Comparison of ENCODE assay signal across 18 cellular contexts in genomic region chr5:9344751-9345240, GRCh38.
A peak's percentile ranks its signal among the peaks of the same experiment; 100 is the strongest.
DNase-seq lines count a peak whose midpoint lies in the region; ATAC-seq and TF ChIP-seq lines count a peak whose summit lies in the region.
"Had no signal": no experiment of that assay in that cellular context is flagged by ENCODE, and none has a peak within 500 bp of the region (broad histone marks: within the 10 kb centered on the region; RNA-seq: fewer than 3 reads in every experiment).

No MANE protein-coding gene starts in this region.

- H2AK5ac ChIP-seq in mesenchymal stem cell (ENCODE audit: low read length, severe bottlenecking) (peak overlapping the region; percentile 24), H9 (ENCODE audit: insufficient read length, low read length) (no peak overlapping the region)

- H2BK5ac ChIP-seq in mesenchymal stem cell (ENCODE audit: low read depth, low read length, poor library complexity, severe bottlenecking) (no peak overlapping the region), H9 (ENCODE audit: insufficient read length, low read length) (no peak overlapping the region)

- no peak overlapping the region for H4K5ac ChIP-seq in H9 (ENCODE audit: insufficient read length, low read depth, low read length)

- H3K9me3 Mint-ChIP-seq in H9, result no peaks in the 10 kb centered on the region

- no peaks in the 10 kb centered on the region for H4K20me1 ChIP-seq in H9 (ENCODE audit: control insufficient read depth, insufficient read depth, insufficient read length)

- TF ChIP-seq CTCF in H9 (conservative IDR thresholded peaks at IDR 0.05), result no peak

- H2BK12ac ChIP-seq in mesenchymal stem cell (ENCODE audit: low read length in 2 of 2), result no peak overlapping the region
- H2BK12ac ChIP-seq in H9 (ENCODE audit: insufficient read length, low read depth, low read length), result no peak overlapping the region

- no peak overlapping the region for H3K27ac Mint-ChIP-seq in H9
- H3K27ac Mint-ChIP-seq: B cell had no signal

- H2BK15ac ChIP-seq in mesenchymal stem cell (ENCODE audit: low read depth, poor library complexity, severe bottlenecking), result no peak overlapping the region
- H2BK15ac ChIP-seq in H9 (ENCODE audit: low read depth, low read length), result no peak overlapping the region

- H3K79me2 ChIP-seq in H9 (ENCODE audit: insufficient read depth, low read length), result no peaks in the 10 kb centered on the region

- H3K79me1 ChIP-seq in mesenchymal stem cell (replicated peaks; ENCODE audit: low read length, poor library complexity, severe bottlenecking), result peaks cover 17% of the 10 kb centered on the region
- H3K79me1 ChIP-seq in H9 (ENCODE audit: insufficient read depth, low read depth, low read length, poor library complexity, severe bottlenecking), result no peaks in the 10 kb centered on the region

- no peak overlapping the region for H3K4me3 Mint-ChIP-seq in H9
- H3K4me3 Mint-ChIP-seq: B cell had no signal

- H3K36me3 Mint-ChIP-seq in H9 (ENCODE audit: insufficient read depth in 1 of 3, low read depth in 3 of 3), result no peaks in the 10 kb centered on the region; a peak in 1 of 7 replicates

- H4K91ac ChIP-seq in mesenchymal stem cell (ENCODE audit: low read length) (no peak overlapping the region), H9 (ENCODE audit: insufficient read length, low read depth, low read length) (no peak overlapping the region)

- H3K18ac ChIP-seq in mesenchymal stem cell (ENCODE audit: low read depth in 1 of 2, low read length in 2 of 2), result no peak overlapping the region
- no peak overlapping the region for H3K18ac ChIP-seq in H9 (ENCODE audit: insufficient read length, low read depth, low read length)

- H3K4me3 ChIP-seq in mesenchymal stem cell (ENCODE audit: insufficient read depth in 1 of 2, low read depth in 1 of 2, low read length in 2 of 2), result no peak overlapping the region

- no peaks in the 10 kb centered on the region for H3K27me3 ChIP-seq in mesenchymal stem cell (ENCODE audit: control insufficient read depth in 1 of 2, insufficient read depth in 1 of 2, low read length in 2 of 2)
- no peaks in the 10 kb centered on the region for H3K27me3 ChIP-seq in H9 (ENCODE audit: insufficient read depth, low read length)

- H3K4me2 ChIP-seq in mesenchymal stem cell (ENCODE audit: low read length, poor library complexity, severe bottlenecking) (no peak overlapping the region), H9 (ENCODE audit: insufficient read depth, insufficient read length, low read length) (no peak overlapping the region)

- no peaks in the 10 kb centered on the region; the same call in 1 of the 2 replicates for H3K27me3 Mint-ChIP-seq in H9 (ENCODE audit: low read depth)
- H3K27me3 Mint-ChIP-seq: B cell had no signal

- no peak overlapping the region for H2BK20ac ChIP-seq in H9 (ENCODE audit: low read depth, low read length, poor library complexity, severe bottlenecking)

- no peaks in the 10 kb centered on the region for H3K23me2 ChIP-seq in H9 (ENCODE audit: insufficient read length, low read depth, low read length, poor library complexity, severe bottlenecking)

- H3K56ac ChIP-seq in H9 (ENCODE audit: insufficient read length, low read depth, low read length), result no peak overlapping the region

- H3K4ac ChIP-seq in mesenchymal stem cell (ENCODE audit: low read depth in 1 of 2, low read length in 2 of 2), result no peak overlapping the region
- no peak overlapping the region for H3K4ac ChIP-seq in H9 (ENCODE audit: low read depth, low read length)

- H3K23ac ChIP-seq in mesenchymal stem cell (ENCODE audit: low read length in 2 of 2) (no peak overlapping the region), H9 (ENCODE audit: insufficient read length, low read depth, low read length) (no peak overlapping the region)

- H2BK120ac ChIP-seq in mesenchymal stem cell (ENCODE audit: low read depth, low read length), result no peak overlapping the region
- H2BK120ac ChIP-seq in H9 (ENCODE audit: low read depth, low read length, poor library complexity, severe bottlenecking), result no peak overlapping the region

- H3K9ac ChIP-seq in mesenchymal stem cell (ENCODE audit: low read length), result no peak overlapping the region
- H3K9ac ChIP-seq in H9 (ENCODE audit: extremely low read depth, insufficient read length, low read length), result no peak overlapping the region

- H3T11ph ChIP-seq in H9 (ENCODE audit: low read length), result no peak overlapping the region

- no peak overlapping the region for H4K8ac ChIP-seq in mesenchymal stem cell (ENCODE audit: low read length)
- H4K8ac ChIP-seq in H9 (replicated peaks; ENCODE audit: insufficient read length, low read depth, low read length), result no peak overlapping the region

- DNase-seq in DMS53 (lab: John Stamatoyannopoulos, UW) (peak; percentile 39), DMS53 treated with DMSO at 0.1 percent for 48 hours (lab: John Stamatoyannopoulos, UW; ENCODE audit: unreplicated experiment) (no peak), NCI-H187 (lab: John Stamatoyannopoulos, UW) (peak; percentile 37 to 66), NCI-H774 (lab: John Stamatoyannopoulos, UW) (peak; percentile 13), mesenchymal stem cell (no peak), putamen (ENCODE audit: low spot score) (no peak), H9 (no peak)
- DNase-seq: 8988T, COR-L47, DMS 273 treated with DMSO at 0.1 percent for 48 hours, KG1, NCI-H1930, NCI-H524 treated with DMSO at 0.1 percent for 48 hours, RPMI8226, T-helper 1 cell had no signal

- H3K14ac ChIP-seq in mesenchymal stem cell (ENCODE audit: low read length in 2 of 2) (no peak overlapping the region), H9 (ENCODE audit: insufficient read depth, low read length) (no peak overlapping the region)

- H3K4me1 Mint-ChIP-seq in H9, result 0 out of 4 replicates have a peak, but pooled peaks cover 0 to 2% of the 10 kb centered on the region in 2 experiments
- H3K4me1 Mint-ChIP-seq: B cell had no signal

- no peak for ATAC-seq in HG03095 (IDR thresholded peaks at IDR 0.05; ENCODE audit: unreplicated experiment)
- ATAC-seq: HepG2 had no signal

- H3K4me1 ChIP-seq in mesenchymal stem cell (ENCODE audit: control insufficient read depth, insufficient read depth, low read depth, low read length), result peaks cover 8% of the 10 kb centered on the region
- H3K4me1 ChIP-seq in H9 (ENCODE audit: insufficient read depth, low read length), result no peaks in the 10 kb centered on the region

- H3K36me3 ChIP-seq in mesenchymal stem cell (ENCODE audit: control insufficient read depth in 1 of 2, insufficient read depth in 2 of 2, low read depth in 1 of 2, low read length in 2 of 2), result peaks cover 0 to 8% of the 10 kb centered on the region in 2 experiments

- WGBS in mesenchymal stem cell, result no CpG with 5 or more reads among the region's 1 CpG
- no CpG with 5 or more reads among the region's 1 CpG for WGBS in H9 (ENCODE audit: extremely low coverage, insufficient read length, low lambda C conversion rate)

- no peaks in the 10 kb centered on the region for H3K9me3 ChIP-seq in mesenchymal stem cell (ENCODE audit: control insufficient read depth, low read length)
- no peaks in the 10 kb centered on the region for H3K9me3 ChIP-seq in H9 (ENCODE audit: control insufficient read depth, low read depth, low read length)

- H3K27ac ChIP-seq in mesenchymal stem cell (ENCODE audit: low read length, poor library complexity, severe bottlenecking) (no peak overlapping the region), H9 (ENCODE audit: insufficient read length, low read depth, low read length) (no peak overlapping the region)

- no peak overlapping the region for H2AFZ ChIP-seq in mesenchymal stem cell (ENCODE audit: low read depth, low read length)
- H2AFZ ChIP-seq in H9 (ENCODE audit: low read length), result no peak overlapping the region

Comparison
In these comparisons a context has a peak if more than half of its experiments do, and no peak if none do; other contexts are left out.
1. DNase-seq: peak in DMS53 (single experiment), NCI-H187 (2 of 2) and NCI-H774 (single experiment); none in DMS53 treated with DMSO at 0.1 percent for 48 hours (single experiment), mesenchymal stem cell (single experiment), putamen (single experiment) and H9 (single experiment).